8 cellular contexts compared by ENCODE assay signal in the genomic region with DNA sequence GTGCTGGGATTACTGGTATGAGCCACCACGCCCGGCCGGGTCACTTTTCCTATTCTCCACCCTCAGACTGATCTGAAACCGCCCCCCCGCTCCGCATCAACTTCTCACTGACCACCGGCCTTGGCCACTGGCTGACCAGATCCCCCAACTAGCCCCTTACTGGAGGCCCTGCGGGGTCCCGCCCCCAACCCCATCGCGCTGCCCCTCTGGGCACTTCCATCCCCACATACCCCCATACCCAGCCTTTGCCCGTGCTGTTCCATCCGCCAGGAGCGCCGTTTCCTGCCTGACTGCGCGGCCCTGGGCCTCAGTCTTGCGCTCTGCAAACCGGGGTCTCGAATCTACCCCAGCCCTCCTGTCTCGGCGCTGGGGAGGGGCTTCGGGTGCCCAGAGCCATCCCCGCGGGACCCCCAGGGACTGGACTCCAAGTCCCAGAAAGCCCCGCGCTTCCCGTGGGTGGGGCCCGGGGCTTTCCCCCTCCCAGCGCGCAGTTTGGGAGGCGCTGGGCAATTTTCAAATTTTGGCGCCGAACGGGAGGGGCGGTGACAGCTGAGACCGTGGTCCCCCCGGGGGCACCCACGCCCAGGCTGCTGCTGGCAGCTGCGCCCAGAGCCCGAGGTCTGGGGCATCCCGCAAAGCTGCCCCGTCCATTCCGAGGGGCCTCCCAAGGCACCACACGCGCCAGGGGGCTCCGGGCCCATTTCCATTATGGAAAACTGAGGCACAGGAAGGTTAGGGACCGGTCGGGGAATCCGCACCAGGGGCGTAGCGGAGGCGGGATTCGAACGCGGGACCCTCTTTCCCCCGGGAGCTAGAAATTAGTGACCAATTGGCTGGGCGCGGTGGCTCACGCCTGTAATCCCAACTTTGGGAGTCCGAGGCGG. TPM values are rescaled to one million over a fixed set of nuclear protein-coding genes. Genes with fewer than 3 reads are reported as not detected.
DNase-seq lines count a peak whose midpoint lies in the region; ATAC-seq and TF ChIP-seq lines count a peak whose summit lies in the region.

No MANE protein-coding gene starts in this region.

- no peaks in the 10 kb centered on the region for H3K4me1 ChIP-seq in Caco-2

- H3K9me3 ChIP-seq in Caco-2: no peaks in the 10 kb centered on the region

- POLR2A ChIA-PET in Caco-2 (lab: Charles Lee): interaction anchor here (1.5 kb wide), 1 partner anchor 14 kb away, joined by 11 read pairs; the partner anchor contains the start of gene GADD45B

- H3K4me3 Mint-ChIP-seq in Caco-2 (ENCODE audit: unreplicated experiment): peak overlapping the region; percentile 55

- intact Hi-C loops in Caco-2 (cut with micrococcal nuclease; ENCODE audit: unreplicated experiment): no loop called here

- no peak for ATAC-seq in GM21529 (IDR thresholded peaks at IDR 0.05; ENCODE audit: unreplicated experiment)

- no TSS peak for BruUV-seq in Caco-2 (replicated peaks; lab: Mats Ljungman, UMichigan)

- peaks cover 5% of the 10 kb centered on the region for H3K36me3 Mint-ChIP-seq in Caco-2 (ENCODE audit: insufficient read depth, unreplicated experiment)

- no peaks in the 10 kb centered on the region for H3K36me3 ChIP-seq in Caco-2 (ENCODE audit: control insufficient read depth, insufficient read depth, low read length)

- no peak for TF ChIP-seq CTCF in Caco-2 (IDR thresholded peaks at IDR 0.05; ENCODE audit: insufficient read depth in 1 of 2, low read depth in 1 of 2, low read length in 1 of 2, severe bottlenecking in 1 of 2, unreplicated experiment in 1 of 2)
- TF ChIP-seq CTCF in astrocyte of the spinal cord (IDR thresholded peaks at IDR 0.05; ENCODE audit: low read depth, low read length): peak; percentile 39

- no peaks in the 10 kb centered on the region for H3K27me3 ChIP-seq in Caco-2 (replicated peaks; ENCODE audit: control insufficient read depth, insufficient read depth, low read length)

- H3K27me3 Mint-ChIP-seq in Caco-2 (ENCODE audit: insufficient read depth, unreplicated experiment): no peaks in the 10 kb centered on the region

- CTCF ChIA-PET in Caco-2 (lab: Charles Lee): no interaction called here

- no peak overlapping the region for H3K27ac Mint-ChIP-seq in Caco-2 (ENCODE audit: unreplicated experiment)

- H3K9me3 Mint-ChIP-seq in Caco-2 (ENCODE audit: unreplicated experiment): no peaks in the 10 kb centered on the region

- no peak overlapping the region for H3K4me3 ChIP-seq in Caco-2 (ENCODE audit: low read depth, low read length)
- H3K4me3 ChIP-seq in astrocyte of the spinal cord (ENCODE audit: low read depth, low read length): peak overlapping the region; percentile 68

- DNase-seq in Caco-2: no peak
- peak; percentile 65 for DNase-seq in HCEC 1CT
- DNase-seq in SK-N-DZ (ENCODE audit: low spot score): peak; percentile 35
- peak; percentile 78 for DNase-seq in astrocyte of the spinal cord (ENCODE audit: low read depth, low spot score)
- peak; percentile 82 for DNase-seq in iPS-NIHi11 (ENCODE audit: low spot score)
- peak; percentile 69 for DNase-seq in stimulated activated CD4-positive, alpha-beta T cell treated with anti-CD3 and anti-CD28 coated beads, Interleukin-12 subunit alpha, Interleukin-12 subunit beta, amount 100 ng/mL, for 4 hours
- DNase-seq in ureter (ENCODE audit: low spot score): no peak

- in situ Hi-C loops in astrocyte of the spinal cord (cut with HindIII; ENCODE audit: low sequenced_read_pairs): no loop called here

- no peaks in the 10 kb centered on the region for H3K4me1 Mint-ChIP-seq in Caco-2 (ENCODE audit: low read depth, unreplicated experiment)

RNA-seq across cellular contexts. Expression of gene LMNB2, which starts 5.2 kb away (rescaled TPM):
- 128 and 130 TPM in 2 replicates for total RNA-seq in Caco-2 (2022)
- polyA plus RNA-seq in SK-N-DZ (2014; cell fraction: cytosol; rRNA removed): 86.8 and 135 TPM in 2 replicates
- polyA plus RNA-seq in SK-N-DZ (2014; cell fraction: nucleus; rRNA removed): 69.3 and 77.1 TPM in 2 replicates
- total RNA-seq in ureter: 27.5 TPM

RNA-seq across cellular contexts. Expression of gene GADD45B, which starts 13.9 kb away (rescaled TPM):
- 20.2 and 23.8 TPM in 2 replicates for total RNA-seq in Caco-2 (2022)
- polyA plus RNA-seq in SK-N-DZ (2014; cell fraction: cytosol; rRNA removed): 0.32 TPM in 1 of 2 replicates, not detected in the other
- polyA plus RNA-seq in SK-N-DZ (2014; cell fraction: nucleus; rRNA removed): not detected in 2 replicates
- total RNA-seq in ureter: 55.3 TPM

RNA-seq across cellular contexts. Expression of gene TIMM13, which starts 34.6 kb away (rescaled TPM):
- total RNA-seq in Caco-2 (2022): 200 and 217 TPM in 2 replicates
- 74.0 and 74.4 TPM in 2 replicates for polyA plus RNA-seq in SK-N-DZ (2014; cell fraction: cytosol; rRNA removed)
- polyA plus RNA-seq in SK-N-DZ (2014; cell fraction: nucleus; rRNA removed): 50.3 and 54.7 TPM in 2 replicates
- 87.0 TPM for total RNA-seq in ureter

Comparison
In these comparisons a context has a peak if more than half of its experiments do, and no peak if none do; other contexts are left out.
1. DNase-seq: peak in HCEC 1CT (single experiment), SK-N-DZ (single experiment), astrocyte of the spinal cord (single experiment), iPS-NIHi11 (single experiment) and stimulated activated CD4-positive, alpha-beta T cell treated with anti-CD3 and anti-CD28 coated beads, Interleukin-12 subunit alpha, Interleukin-12 subunit beta, amount 100 ng/mL, for 4 hours (single experiment); none in Caco-2 (0 of 2) and ureter (single experiment).